Comparison of ENCODE assay signal across 8 cellular contexts in the genomic region with DNA sequence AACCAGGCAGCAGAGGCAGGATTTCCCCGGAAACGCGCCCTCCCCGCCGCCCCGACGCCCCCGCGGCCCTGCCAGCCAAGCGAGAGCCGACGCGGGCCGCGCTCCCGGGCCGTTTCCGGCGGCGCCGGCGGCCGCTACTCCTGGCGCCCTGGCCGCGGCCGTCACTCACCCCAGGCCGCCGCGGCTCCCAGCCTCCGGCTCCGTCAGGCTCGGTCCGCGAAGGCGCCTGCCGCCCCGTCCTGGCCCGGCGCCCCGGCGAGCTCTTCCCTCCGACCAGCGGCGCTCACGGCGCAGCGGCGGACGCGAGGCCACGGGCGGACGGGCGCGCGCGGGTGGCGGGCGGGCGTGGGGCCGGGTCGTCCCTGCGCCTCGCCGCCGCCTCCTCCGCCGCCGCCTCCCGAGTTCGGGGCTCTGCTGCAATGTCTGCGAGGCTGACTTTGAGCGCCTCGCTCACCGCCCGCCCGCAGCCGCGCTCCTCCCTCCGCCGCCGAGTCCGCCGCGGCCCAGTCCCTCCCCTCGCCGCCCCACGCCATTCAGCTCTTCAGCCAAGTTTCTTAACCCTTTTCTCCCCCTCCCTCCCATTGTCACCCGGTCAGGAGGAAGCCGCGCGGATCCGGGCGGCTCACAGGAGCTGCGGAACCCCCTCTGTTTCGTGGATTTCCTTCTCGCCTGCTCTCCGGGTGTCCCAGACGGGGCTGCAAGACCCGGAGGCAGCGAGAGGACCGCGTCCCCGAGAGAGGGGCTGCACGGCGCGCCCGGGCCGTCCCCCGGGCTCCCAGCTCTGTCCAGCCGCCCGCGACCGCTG. TPM values are rescaled to one million over a fixed set of nuclear protein-coding genes. Genes with fewer than 3 reads are reported as not detected.
A peak's percentile ranks its signal among the peaks of the same experiment; 100 is the strongest.
DNase-seq lines count a peak whose midpoint lies in the region; ATAC-seq and TF ChIP-seq lines count a peak whose summit lies in the region.

A gene with protein sequence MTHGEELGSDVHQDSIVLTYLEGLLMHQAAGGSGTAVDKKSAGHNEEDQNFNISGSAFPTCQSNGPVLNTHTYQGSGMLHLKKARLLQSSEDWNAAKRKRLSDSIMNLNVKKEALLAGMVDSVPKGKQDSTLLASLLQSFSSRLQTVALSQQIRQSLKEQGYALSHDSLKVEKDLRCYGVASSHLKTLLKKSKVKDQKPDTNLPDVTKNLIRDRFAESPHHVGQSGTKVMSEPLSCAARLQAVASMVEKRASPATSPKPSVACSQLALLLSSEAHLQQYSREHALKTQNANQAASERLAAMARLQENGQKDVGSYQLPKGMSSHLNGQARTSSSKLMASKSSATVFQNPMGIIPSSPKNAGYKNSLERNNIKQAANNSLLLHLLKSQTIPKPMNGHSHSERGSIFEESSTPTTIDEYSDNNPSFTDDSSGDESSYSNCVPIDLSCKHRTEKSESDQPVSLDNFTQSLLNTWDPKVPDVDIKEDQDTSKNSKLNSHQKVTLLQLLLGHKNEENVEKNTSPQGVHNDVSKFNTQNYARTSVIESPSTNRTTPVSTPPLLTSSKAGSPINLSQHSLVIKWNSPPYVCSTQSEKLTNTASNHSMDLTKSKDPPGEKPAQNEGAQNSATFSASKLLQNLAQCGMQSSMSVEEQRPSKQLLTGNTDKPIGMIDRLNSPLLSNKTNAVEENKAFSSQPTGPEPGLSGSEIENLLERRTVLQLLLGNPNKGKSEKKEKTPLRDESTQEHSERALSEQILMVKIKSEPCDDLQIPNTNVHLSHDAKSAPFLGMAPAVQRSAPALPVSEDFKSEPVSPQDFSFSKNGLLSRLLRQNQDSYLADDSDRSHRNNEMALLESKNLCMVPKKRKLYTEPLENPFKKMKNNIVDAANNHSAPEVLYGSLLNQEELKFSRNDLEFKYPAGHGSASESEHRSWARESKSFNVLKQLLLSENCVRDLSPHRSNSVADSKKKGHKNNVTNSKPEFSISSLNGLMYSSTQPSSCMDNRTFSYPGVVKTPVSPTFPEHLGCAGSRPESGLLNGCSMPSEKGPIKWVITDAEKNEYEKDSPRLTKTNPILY (N-terminal part only) (minus strand): TSS at position 425 of the 805 bp plus-strand sequence. CDS start 96,808 bp downstream, outside the sequence.

- H3K27ac ChIP-seq in lower lobe of right lung = peak within 1 kb of the TSS; percentile 95

- H3K36me3 Mint-ChIP-seq in activated CD8-positive, alpha-beta T cell treated with anti-CD3 and anti-CD28 coated beads, Interleukin-2, amount 10 ng/mL, durations not matched to agents 7 days and 5 days (ENCODE audit: low read depth) = no peaks in the 10 kb centered on the region

- POLR2A ChIA-PET in activated CD8-positive, alpha-beta T cell treated with anti-CD3 and anti-CD28 coated beads, Interleukin-2, amount 10 ng/mL, durations not matched to agents 7 days and 5 days (lab: Charles Lee) = interaction anchor here (0.5 to 3.2 kb wide), 20 partner anchors 9 to 682 kb away, joined by 3 to 40 read pairs (median 4); a partner anchor contains a TSS

- no peaks in the 10 kb centered on the region for H3K27me3 ChIP-seq in lower lobe of right lung (ENCODE audit: low read depth)

- H3K4me1 Mint-ChIP-seq in activated CD8-positive, alpha-beta T cell treated with anti-CD3 and anti-CD28 coated beads, Interleukin-2, amount 10 ng/mL, durations not matched to agents 7 days and 5 days (ENCODE audit: low read depth) = peaks cover 41% of the 10 kb centered on the region

- H3K4me3 ChIP-seq in lower lobe of right lung = peak within 1 kb of the TSS; percentile 80

- H3K4me1 ChIP-seq in lower lobe of right lung = peaks cover 37% of the 10 kb centered on the region

- DNase-seq in 8988T = peak; percentile 98
- peak; percentile 83 for DNase-seq in NCI-H748 (lab: John Stamatoyannopoulos, UW; ENCODE audit: unreplicated experiment)
- peak; percentile 86 for DNase-seq in activated CD8-positive, alpha-beta T cell treated with anti-CD3 and anti-CD28 coated beads, Interleukin-2, amount 10 ng/mL, durations not matched to agents 7 days and 5 days
- peak; percentile 92 for DNase-seq in ecto neural progenitor cell (ENCODE audit: low spot score)
- peak; percentile 94 for DNase-seq in lower lobe of right lung
- peak; percentile 66 to 69 for DNase-seq in stimulated activated CD4-positive, alpha-beta T cell treated with anti-CD3 and anti-CD28 coated beads, Interleukin-4, amount 100 ng/mL, for 48 hours (ENCODE audit: low read depth in 2 of 2)

- intact Hi-C loops in lower lobe of right lung (cut with DNase I) = no loop called here

- peaks cover 9% of the 10 kb centered on the region for H3K27me3 Mint-ChIP-seq in activated CD8-positive, alpha-beta T cell treated with anti-CD3 and anti-CD28 coated beads, Interleukin-2, amount 10 ng/mL, durations not matched to agents 7 days and 5 days (ENCODE audit: low read depth)

- peak within 1 kb of the TSS; percentile 97 for H3K27ac Mint-ChIP-seq in activated CD8-positive, alpha-beta T cell treated with anti-CD3 and anti-CD28 coated beads, Interleukin-2, amount 10 ng/mL, durations not matched to agents 7 days and 5 days

- no peaks in the 10 kb centered on the region for H3K36me3 ChIP-seq in lower lobe of right lung

- ATAC-seq in GM18858 (IDR thresholded peaks at IDR 0.05; ENCODE audit: unreplicated experiment) = peak; percentile 72
- ATAC-seq in HG03103 (IDR thresholded peaks at IDR 0.05; ENCODE audit: low read depth, unreplicated experiment) = peak; percentile 68
- peak; percentile 84 for ATAC-seq in activated CD8-positive, alpha-beta T cell treated with anti-CD3 and anti-CD28 coated beads, Interleukin-2, amount 10 ng/mL, durations not matched to agents 7 days and 5 days
- peak; percentile 93 to 96 for ATAC-seq in lower lobe of right lung

- H3K9me3 ChIP-seq in lower lobe of right lung = no peaks in the 10 kb centered on the region

- no peak for TF ChIP-seq CTCF in lower lobe of right lung (IDR thresholded peaks at IDR 0.05)

- peak within 1 kb of the TSS; percentile 92 for H3K4me3 Mint-ChIP-seq in activated CD8-positive, alpha-beta T cell treated with anti-CD3 and anti-CD28 coated beads, Interleukin-2, amount 10 ng/mL, durations not matched to agents 7 days and 5 days

- CTCF ChIA-PET in activated CD8-positive, alpha-beta T cell treated with anti-CD3 and anti-CD28 coated beads, Interleukin-2, amount 10 ng/mL, durations not matched to agents 7 days and 5 days (lab: Charles Lee) = interaction anchor here (0.9 to 1.0 kb wide), 3 partner anchors 8 to 389 kb away, joined by 3 to 4 read pairs (median 3); no protein-coding TSS in a partner anchor

- no peaks in the 10 kb centered on the region for H3K9me3 Mint-ChIP-seq in activated CD8-positive, alpha-beta T cell treated with anti-CD3 and anti-CD28 coated beads, Interleukin-2, amount 10 ng/mL, durations not matched to agents 7 days and 5 days (ENCODE audit: insufficient read depth)

RNA-seq across cellular contexts. Expression of the gene that starts here (rescaled TPM):
- total RNA-seq in activated CD8-positive, alpha-beta T cell treated with anti-CD3 and anti-CD28 coated beads, Interleukin-2, amount 10 ng/mL, durations not matched to agents 7 days and 5 days = 10 to 100 TPM; 18.9 to 20.1 TPM
- total RNA-seq in lower lobe of right lung = 60.0 TPM

Comparison
In these comparisons a context has a peak if more than half of its experiments do, and no peak if none do; other contexts are left out.
1. Peak in every context shown above with its lines: DNase-seq, ATAC-seq, H3K4me3 ChIP-seq and H3K27ac ChIP-seq.